ENCODE assay signal across 14 cellular contexts in genomic region chr2:108363048-108363899, GRCh38. TPM values are rescaled to one million over a fixed set of nuclear protein-coding genes. Genes with fewer than 3 reads are reported as not detected.
DNase-seq lines count a peak whose midpoint lies in the region; ATAC-seq and TF ChIP-seq lines count a peak whose summit lies in the region.
"Had no signal": no experiment of that assay in that cellular context is flagged by ENCODE, and none has a peak within 500 bp of the region (broad histone marks: within the 10 kb centered on the region; RNA-seq: fewer than 3 reads in every experiment).

No MANE protein-coding gene starts in this region.

- H3K27ac Mint-ChIP-seq in H9, result no peak overlapping the region

- no peak overlapping the region for H3K23ac ChIP-seq in H9 (ENCODE audit: insufficient read length, low read depth, low read length)

- no peak overlapping the region for H2BK20ac ChIP-seq in H9 (ENCODE audit: low read depth, low read length, poor library complexity, severe bottlenecking)

- no peak overlapping the region for H3K9ac ChIP-seq in H9 (ENCODE audit: extremely low read depth, insufficient read length, low read length)

- H3K4me1 ChIP-seq in mesodermal cell (ENCODE audit: control insufficient read depth, insufficient read depth, low read length, poor library complexity, severe bottlenecking), result peaks cover 4% of the 10 kb centered on the region
- no peaks in the 10 kb centered on the region for H3K4me1 ChIP-seq in H9 (ENCODE audit: insufficient read depth, low read length)
- H3K4me1 ChIP-seq: right lobe of liver had no signal

- H3K9me3 ChIP-seq in mesodermal cell (ENCODE audit: control insufficient read depth, low read length) (peaks cover 20% of the 10 kb centered on the region), H9 (ENCODE audit: control insufficient read depth, low read depth, low read length) (no peaks in the 10 kb centered on the region)
- H3K9me3 ChIP-seq: right lobe of liver had no signal

- no peak overlapping the region for H4K5ac ChIP-seq in H9 (ENCODE audit: insufficient read length, low read depth, low read length)

- no peak overlapping the region for H2BK5ac ChIP-seq in H9 (ENCODE audit: insufficient read length, low read length)

- no peaks in the 10 kb centered on the region for H3K23me2 ChIP-seq in H9 (ENCODE audit: insufficient read length, low read depth, low read length, poor library complexity, severe bottlenecking)

- no peak overlapping the region for H3K4me3 ChIP-seq in mesodermal cell (ENCODE audit: extremely low read depth, insufficient read depth, low read length, poor library complexity, severe bottlenecking)
- H3K4me3 ChIP-seq: right lobe of liver had no signal

- H2BK120ac ChIP-seq in H9 (ENCODE audit: low read depth, low read length, poor library complexity, severe bottlenecking), result no peak overlapping the region

- H3K4me3 Mint-ChIP-seq in H9, result no peak overlapping the region
- H3K4me3 Mint-ChIP-seq: naive B cell had no signal

- ATAC-seq in HG02885 (IDR thresholded peaks at IDR 0.05; ENCODE audit: poor library complexity, unreplicated experiment), result peak; percentile 56

- TF ChIP-seq CTCF in GM20000 (IDR thresholded peaks at IDR 0.05; ENCODE audit: extremely low read depth, missing control alignments) (no peak), H9 (conservative IDR thresholded peaks at IDR 0.05) (no peak)

- no peak overlapping the region for H3K18ac ChIP-seq in H9 (ENCODE audit: insufficient read length, low read depth, low read length)

- no peak overlapping the region for H2AFZ ChIP-seq in H9 (ENCODE audit: low read length)

- no peak overlapping the region for H4K8ac ChIP-seq in H9 (replicated peaks; ENCODE audit: insufficient read length, low read depth, low read length)

- H3K27ac ChIP-seq in mesodermal cell (ENCODE audit: low read depth, low read length, severe bottlenecking), result peak overlapping the region; percentile 25
- no peak overlapping the region for H3K27ac ChIP-seq in H9 (ENCODE audit: insufficient read length, low read depth, low read length)
- H3K27ac ChIP-seq: right lobe of liver had no signal

- H3K27me3 Mint-ChIP-seq in H9 (ENCODE audit: low read depth), result no peaks in the 10 kb centered on the region

- no peak overlapping the region for H3K56ac ChIP-seq in H9 (ENCODE audit: insufficient read length, low read depth, low read length)

- no peaks in the 10 kb centered on the region for H3K79me2 ChIP-seq in H9 (ENCODE audit: insufficient read depth, low read length)

- no peaks in the 10 kb centered on the region for H3K36me3 ChIP-seq in mesodermal cell (ENCODE audit: control insufficient read depth, insufficient read depth, low read length)
- H3K36me3 ChIP-seq: right lobe of liver had no signal

- H3K14ac ChIP-seq in H9 (ENCODE audit: insufficient read depth, low read length), result no peak overlapping the region

- no peaks in the 10 kb centered on the region for H4K20me1 ChIP-seq in H9 (ENCODE audit: control insufficient read depth, insufficient read depth, insufficient read length)

- no peaks in the 10 kb centered on the region for H3K79me1 ChIP-seq in H9 (ENCODE audit: insufficient read depth, low read depth, low read length, poor library complexity, severe bottlenecking)

- no peaks in the 10 kb centered on the region for H3K27me3 ChIP-seq in H9 (ENCODE audit: insufficient read depth, low read length)
- H3K27me3 ChIP-seq: right lobe of liver had no signal

- peaks cover 4 to 7% of the 10 kb centered on the region in 2 experiments; a peak in 3 of 4 replicates for H3K4me1 Mint-ChIP-seq in H9

- 94 to 100% methylated on average over 4 to 5 of the region's 6 CpGs for WGBS in mesodermal cell (ENCODE audit: insufficient coverage in 2 of 2), 2 experiments
- no CpG with 5 or more reads among the region's 6 CpGs for WGBS in H9 (ENCODE audit: extremely low coverage, insufficient read length, low lambda C conversion rate)

- no peak overlapping the region for H2AK5ac ChIP-seq in H9 (ENCODE audit: insufficient read length, low read length)

- DNase-seq in NOMO-1 treated with DMSO at 0.1 percent for 48 hours (lab: John Stamatoyannopoulos, UW; ENCODE audit: unreplicated experiment), result peak; percentile 35
- no peak for DNase-seq in NOMO-1 treated with dmso at 0.1 percent for 144 hours (lab: John Stamatoyannopoulos, UW; ENCODE audit: unreplicated experiment)
- DNase-seq in OCI-M1 (lab: John Stamatoyannopoulos, UW), result peak; percentile 11
- DNase-seq in GM20000 (ENCODE audit: low spot score), result no peak
- no peak for DNase-seq in GM03348 (ENCODE audit: low spot score)
- DNase-seq in H9, result no peak
- DNase-seq: activated CD8-positive, alpha-beta memory T cell treated with anti-CD3 and anti-CD28 coated beads, Interleukin-2, amount 50 U/mL, for 4 hours; anterior cingulate cortex; naive B cell; right lobe of liver; T1000 had no signal

- peaks cover 0 to 9% (median 5%) of the 10 kb centered on the region in 3 experiments; a peak in 4 of 7 replicates for H3K36me3 Mint-ChIP-seq in H9 (ENCODE audit: insufficient read depth in 1 of 3, low read depth in 3 of 3)
- H3K36me3 Mint-ChIP-seq: naive B cell had no signal

- no peak overlapping the region for H3K4me2 ChIP-seq in H9 (ENCODE audit: insufficient read depth, insufficient read length, low read length)

- H4K91ac ChIP-seq in H9 (ENCODE audit: insufficient read length, low read depth, low read length), result no peak overlapping the region

- H3T11ph ChIP-seq in H9 (ENCODE audit: low read length), result no peak overlapping the region

- no peak overlapping the region for H2BK15ac ChIP-seq in H9 (ENCODE audit: low read depth, low read length)

- H3K4ac ChIP-seq in H9 (ENCODE audit: low read depth, low read length), result no peak overlapping the region

- peaks cover 4 to 12% of the 10 kb centered on the region in 2 experiments; a peak in 2 of 5 replicates for H3K9me3 Mint-ChIP-seq in H9
- H3K9me3 Mint-ChIP-seq: naive B cell had no signal

- H2BK12ac ChIP-seq in H9 (ENCODE audit: insufficient read length, low read depth, low read length), result no peak overlapping the region

RNA-seq across cellular contexts. Expression of gene SULT1C4, which starts 14.5 kb away (rescaled TPM):
- polyA plus RNA-seq in mesodermal cell (2013, experiment 1 of 2), result 31.7 TPM
- polyA plus RNA-seq in mesodermal cell (2013, experiment 2 of 2), result 33.1 TPM
- 0.86 and 0.96 TPM in 2 replicates for total RNA-seq in H9 (2021)
- total RNA-seq: A673 had no signal

Comparison
In these comparisons a context has a peak if more than half of its experiments do, and no peak if none do; other contexts are left out.
1. DNase-seq: peak in NOMO-1 treated with DMSO at 0.1 percent for 48 hours (single experiment) and OCI-M1 (single experiment); none in NOMO-1 treated with dmso at 0.1 percent for 144 hours (single experiment), GM20000 (single experiment), GM03348 (single experiment) and H9 (single experiment).